8 cellular contexts compared by ENCODE assay signal in genomic region chr6:26033132-26033941, GRCh38. TPM values are rescaled to one million over a fixed set of nuclear protein-coding genes. Genes with fewer than 3 reads are reported as not detected.
A peak's percentile ranks its signal among the peaks of the same experiment; 100 is the strongest.
DNase-seq lines count a peak whose midpoint lies in the region; ATAC-seq and TF ChIP-seq lines count a peak whose summit lies in the region.

No MANE protein-coding gene starts in this region.

- H3K4me3 ChIP-seq in BLaER1 (peak overlapping the region; percentile 74), kidney epithelial cell (ENCODE audit: low read depth, low read length) (peak overlapping the region; percentile 53)

- no peaks in the 10 kb centered on the region for H3K9me3 ChIP-seq in BLaER1

- peak overlapping the region; percentile 93 for H3K27ac ChIP-seq in BLaER1
- peak overlapping the region; percentile 74 for H3K27ac ChIP-seq in VCaP
- H3K27ac ChIP-seq in cingulate gyrus (ENCODE audit: low read depth, low read length): peak overlapping the region; percentile 22

- DNase-seq in NCI-H2227 (lab: John Stamatoyannopoulos, UW; ENCODE audit: unreplicated experiment): peak; percentile 95
- peak; percentile 93 for DNase-seq in kidney epithelial cell (ENCODE audit: low read depth)
- peak; percentile 65 to 69 for DNase-seq in stimulated activated CD4-positive, alpha-beta T cell treated with anti-CD3 and anti-CD28 coated beads, Interleukin-2, amount 100 ng/mL, for 24 hours

- H3K27me3 ChIP-seq in BLaER1: no peaks in the 10 kb centered on the region
- no peaks in the 10 kb centered on the region for H3K27me3 ChIP-seq in kidney epithelial cell (ENCODE audit: control insufficient read depth, insufficient read depth, low read length)

- peak overlapping the region; percentile 82 for H3K4me2 ChIP-seq in BLaER1

- H3K36me3 ChIP-seq in BLaER1: no peaks in the 10 kb centered on the region
- no peaks in the 10 kb centered on the region for H3K36me3 ChIP-seq in kidney epithelial cell (ENCODE audit: control insufficient read depth, insufficient read depth, low read length)

- peaks cover 5% of the 10 kb centered on the region; the same call in 1 of the 2 replicates for H4K20me1 ChIP-seq in BLaER1

- TF ChIP-seq CTCF in VCaP (conservative IDR thresholded peaks at IDR 0.05) (no peak), kidney epithelial cell (IDR thresholded peaks at IDR 0.05; ENCODE audit: insufficient read depth, low read length, poor library complexity, severe bottlenecking) (no peak)

- peak; percentile 66 for ATAC-seq in GM19025 (IDR thresholded peaks at IDR 0.05; ENCODE audit: low read depth, unreplicated experiment)
- peak; percentile 42 for ATAC-seq in HG03159 (IDR thresholded peaks at IDR 0.05; ENCODE audit: unreplicated experiment)

- H3K9ac ChIP-seq in BLaER1: peak overlapping the region; percentile 95

- H3K4me1 ChIP-seq in BLaER1: peaks cover 56% of the 10 kb centered on the region

RNA-seq across cellular contexts. Expression of gene HFE, which starts 53.9 kb away (rescaled TPM):
- 1.4 and 2.6 TPM in 2 replicates for total RNA-seq in kidney epithelial cell

Comparison
In these comparisons a context has a peak if more than half of its experiments do, and no peak if none do; other contexts are left out.
1. Peak in every context shown above with its lines: DNase-seq, ATAC-seq, H3K4me3 ChIP-seq and H3K27ac ChIP-seq.
2. H3K27ac ChIP-seq: peak in every context shown above with its lines; median percentile 93 in BLaER1; 74 in VCaP; 22 in cingulate gyrus.